In genomic region chr7:76047811-76048667, GRCh38 we compare ENCODE assay signal across 1 cellular context.
TF ChIP-seq lines count a peak whose summit lies in the region.

A gene with protein sequence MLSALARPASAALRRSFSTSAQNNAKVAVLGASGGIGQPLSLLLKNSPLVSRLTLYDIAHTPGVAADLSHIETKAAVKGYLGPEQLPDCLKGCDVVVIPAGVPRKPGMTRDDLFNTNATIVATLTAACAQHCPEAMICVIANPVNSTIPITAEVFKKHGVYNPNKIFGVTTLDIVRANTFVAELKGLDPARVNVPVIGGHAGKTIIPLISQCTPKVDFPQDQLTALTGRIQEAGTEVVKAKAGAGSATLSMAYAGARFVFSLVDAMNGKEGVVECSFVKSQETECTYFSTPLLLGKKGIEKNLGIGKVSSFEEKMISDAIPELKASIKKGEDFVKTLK (plus strand): TSS chr7:76048106. CDS start chr7:76048161, 55 bp downstream.
A gene with protein sequence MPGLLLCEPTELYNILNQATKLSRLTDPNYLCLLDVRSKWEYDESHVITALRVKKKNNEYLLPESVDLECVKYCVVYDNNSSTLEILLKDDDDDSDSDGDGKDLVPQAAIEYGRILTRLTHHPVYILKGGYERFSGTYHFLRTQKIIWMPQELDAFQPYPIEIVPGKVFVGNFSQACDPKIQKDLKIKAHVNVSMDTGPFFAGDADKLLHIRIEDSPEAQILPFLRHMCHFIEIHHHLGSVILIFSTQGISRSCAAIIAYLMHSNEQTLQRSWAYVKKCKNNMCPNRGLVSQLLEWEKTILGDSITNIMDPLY (minus strand): TSS chr7:76048000. CDS start chr7:76030523, 17,477 bp downstream.

TF ChIP-seq in HCT116, 20 proteins besides CTCF, POLR2A, EP300 and RAD21 (continued from another document):
- no peak for TF ChIP-seq REST (IDR thresholded peaks at IDR 0.05; ENCODE audit: low read depth)
